ENCODE assay signal across 13 cellular contexts in genomic region chr4:165331823-165332222, GRCh38. TPM values are rescaled to one million over a fixed set of nuclear protein-coding genes. Genes with fewer than 3 reads are reported as not detected.
DNase-seq lines count a peak whose midpoint lies in the region; ATAC-seq and TF ChIP-seq lines count a peak whose summit lies in the region.
"Had no signal": no experiment of that assay in that cellular context is flagged by ENCODE, and none has a peak within 500 bp of the region (broad histone marks: within the 10 kb centered on the region; RNA-seq: fewer than 3 reads in every experiment).

No MANE protein-coding gene starts in this region.

- CTCF ChIA-PET in activated CD8-positive, alpha-beta T cell treated with anti-CD3 and anti-CD28 coated beads for 36 hours (lab: Charles Lee), result interaction anchor here (0.8 to 2.3 kb wide), 2 partner anchors 19 to 201 kb away, joined by 3 to 9 read pairs; no protein-coding TSS in a partner anchor

- no peak for TF ChIP-seq CTCF in activated CD8-positive, alpha-beta T cell treated with anti-CD3 and anti-CD28 coated beads for 36 hours (IDR thresholded peaks at IDR 0.05)
- no peak for TF ChIP-seq CTCF in glutamatergic neuron (IDR thresholded peaks at IDR 0.05; ENCODE audit: partially characterized antibody, unreplicated experiment)

- no peaks in the 10 kb centered on the region for H3K27me3 ChIP-seq in skeletal muscle satellite cell (ENCODE audit: control insufficient read depth, insufficient read depth, low read length)
- H3K27me3 ChIP-seq: ovary had no signal

- H3K4me1 ChIP-seq in skeletal muscle satellite cell (ENCODE audit: control insufficient read depth, insufficient read depth, low read length), result peaks cover 35% of the 10 kb centered on the region

- peak overlapping the region; percentile 90 for H3K4me2 ChIP-seq in skeletal muscle satellite cell (ENCODE audit: low read length)

- no peak overlapping the region for H3K9ac ChIP-seq in skeletal muscle satellite cell (ENCODE audit: low read depth, low read length)

- peaks cover 27% of the 10 kb centered on the region for H3K36me3 Mint-ChIP-seq in activated T-cell treated with anti-CD3 and anti-CD28 coated beads, Interleukin-2, amount 50 U/mL, for 4 hours (ENCODE audit: insufficient read depth)
- peaks cover 48% of the 10 kb centered on the region for H3K36me3 Mint-ChIP-seq in activated CD8-positive, alpha-beta T cell treated with anti-CD3 and anti-CD28 coated beads for 36 hours (ENCODE audit: low read depth)
- H3K36me3 Mint-ChIP-seq in glutamatergic neuron (ENCODE audit: unreplicated experiment), result no peaks in the 10 kb centered on the region

- peak overlapping the region; percentile 5 for H3K4me3 Mint-ChIP-seq in activated T-cell treated with anti-CD3 and anti-CD28 coated beads, Interleukin-2, amount 50 U/mL, for 4 hours
- H3K4me3 Mint-ChIP-seq in activated CD8-positive, alpha-beta T cell treated with anti-CD3 and anti-CD28 coated beads for 36 hours, result peak overlapping the region; percentile 18
- H3K4me3 Mint-ChIP-seq in glutamatergic neuron (ENCODE audit: unreplicated experiment), result no peak overlapping the region
- H3K4me3 Mint-ChIP-seq: B cell had no signal

- ATAC-seq in activated T-cell treated with anti-CD3 and anti-CD28 coated beads, Interleukin-2, amount 50 U/mL, for 4 hours, result no peak
- ATAC-seq in activated CD8-positive, alpha-beta T cell treated with anti-CD3 and anti-CD28 coated beads for 36 hours, result no peak
- ATAC-seq: activated CD4-positive, CD25-positive, alpha-beta regulatory T cell treated with anti-CD3 and anti-CD28 coated beads, Interleukin-2, amount 50 U/mL, for 24 hours had no signal

- intact Hi-C loops in activated CD8-positive, alpha-beta T cell treated with anti-CD3 and anti-CD28 coated beads for 36 hours (cut with micrococcal nuclease), result no loop called here

- POLR2A ChIA-PET in activated CD8-positive, alpha-beta T cell treated with anti-CD3 and anti-CD28 coated beads for 36 hours (lab: Charles Lee), result no interaction called here

- no peaks in the 10 kb centered on the region for H3K9me3 ChIP-seq in skeletal muscle satellite cell (replicated peaks; ENCODE audit: low read length)
- H3K9me3 ChIP-seq: ovary had no signal

- H3K9me3 Mint-ChIP-seq in activated T-cell treated with anti-CD3 and anti-CD28 coated beads, Interleukin-2, amount 50 U/mL, for 4 hours, result no peaks in the 10 kb centered on the region
- no peaks in the 10 kb centered on the region for H3K9me3 Mint-ChIP-seq in activated CD8-positive, alpha-beta T cell treated with anti-CD3 and anti-CD28 coated beads for 36 hours
- no peaks in the 10 kb centered on the region for H3K9me3 Mint-ChIP-seq in glutamatergic neuron (ENCODE audit: unreplicated experiment)

- peaks cover 31% of the 10 kb centered on the region for H3K4me1 Mint-ChIP-seq in activated T-cell treated with anti-CD3 and anti-CD28 coated beads, Interleukin-2, amount 50 U/mL, for 4 hours (ENCODE audit: low read depth)
- peaks cover 43% of the 10 kb centered on the region for H3K4me1 Mint-ChIP-seq in activated CD8-positive, alpha-beta T cell treated with anti-CD3 and anti-CD28 coated beads for 36 hours (ENCODE audit: low read depth)
- peaks cover 28% of the 10 kb centered on the region for H3K4me1 Mint-ChIP-seq in glutamatergic neuron (ENCODE audit: low read depth, unreplicated experiment)

- peak overlapping the region; percentile 43 for H3K4me3 ChIP-seq in skeletal muscle satellite cell (ENCODE audit: low read length)
- H3K4me3 ChIP-seq: ovary had no signal

- DNase-seq in activated T-cell treated with anti-CD3 and anti-CD28 coated beads, Interleukin-2, amount 50 U/mL, for 4 hours, result no peak
- DNase-seq in activated T-cell treated with anti-CD3 and anti-CD28 coated beads for 4 hours, result no peak
- DNase-seq in activated CD8-positive, alpha-beta T cell treated with anti-CD3 and anti-CD28 coated beads for 36 hours, result no peak
- no peak for DNase-seq in glutamatergic neuron
- DNase-seq in NCI-H2107 treated with DMSO at 0.1 percent for 48 hours (lab: John Stamatoyannopoulos, UW; ENCODE audit: unreplicated experiment), result no peak
- no peak for DNase-seq in stimulated activated CD4-positive, alpha-beta T cell treated with anti-CD3 and anti-CD28 coated beads, Interleukin-4, amount 100 ng/mL, for 1 hour
- no peak for DNase-seq in EL
- DNase-seq: cerebellar nuclear complex, MM.1S, ovary had no signal

- no peaks in the 10 kb centered on the region for H3K27me3 Mint-ChIP-seq in activated T-cell treated with anti-CD3 and anti-CD28 coated beads, Interleukin-2, amount 50 U/mL, for 4 hours (ENCODE audit: low read depth)
- H3K27me3 Mint-ChIP-seq in activated CD8-positive, alpha-beta T cell treated with anti-CD3 and anti-CD28 coated beads for 36 hours, result no peaks in the 10 kb centered on the region
- peaks cover 2% of the 10 kb centered on the region for H3K27me3 Mint-ChIP-seq in glutamatergic neuron (ENCODE audit: unreplicated experiment)
- H3K27me3 Mint-ChIP-seq: B cell had no signal

- peaks cover 18% of the 10 kb centered on the region for H3K36me3 ChIP-seq in skeletal muscle satellite cell (ENCODE audit: insufficient read depth, low read length)
- H3K36me3 ChIP-seq: ovary had no signal

- H3K27ac Mint-ChIP-seq in activated CD8-positive, alpha-beta T cell treated with anti-CD3 and anti-CD28 coated beads for 36 hours, result no peak overlapping the region
- H3K27ac Mint-ChIP-seq in glutamatergic neuron (ENCODE audit: unreplicated experiment), result peak overlapping the region; percentile 57

RNA-seq across cellular contexts. Expression of gene MSMO1, which starts 4.4 kb away (rescaled TPM):
- 10 to 100 TPM; 17.7 to 26.3 (median 24.0) TPM for total RNA-seq in activated T-cell treated with anti-CD3 and anti-CD28 coated beads, Interleukin-2, amount 50 U/mL, for 4 hours
- 10 to 100 TPM; 42.3 to 43.2 TPM for total RNA-seq in activated CD8-positive, alpha-beta T cell treated with anti-CD3 and anti-CD28 coated beads for 36 hours
- 180 TPM for total RNA-seq in glutamatergic neuron (ENCODE audit: unreplicated experiment)
- 82.1 and 226 TPM in 2 replicates for total RNA-seq in skeletal muscle satellite cell (2012; rRNA removed)

RNA-seq across cellular contexts. Expression of gene CPE, which starts 47.0 kb away (rescaled TPM):
- total RNA-seq in activated T-cell treated with anti-CD3 and anti-CD28 coated beads, Interleukin-2, amount 50 U/mL, for 4 hours, result under 1 TPM in 1 of 3 donors, not detected in 2; 0.40 TPM
- total RNA-seq in activated CD8-positive, alpha-beta T cell treated with anti-CD3 and anti-CD28 coated beads for 36 hours, result not detected
- 253 TPM for total RNA-seq in glutamatergic neuron (ENCODE audit: unreplicated experiment)
- 3.1 and 3.3 TPM in 2 replicates for total RNA-seq in skeletal muscle satellite cell (2012; rRNA removed)
- total RNA-seq: B cell had no signal

Comparison
In these comparisons a context has a peak if more than half of its experiments do, and no peak if none do; other contexts are left out.
1. RNA of gene CPE, which starts 47.0 kb away (total RNA-seq): 253 TPM in glutamatergic neuron (single experiment); 0.40 TPM in activated T-cell treated with anti-CD3 and anti-CD28 coated beads, Interleukin-2, amount 50 U/mL, for 4 hours and not detected in activated CD8-positive, alpha-beta T cell treated with anti-CD3 and anti-CD28 coated beads for 36 hours; every median in the first group is over 100 times any median in the second.